In the genomic region with DNA sequence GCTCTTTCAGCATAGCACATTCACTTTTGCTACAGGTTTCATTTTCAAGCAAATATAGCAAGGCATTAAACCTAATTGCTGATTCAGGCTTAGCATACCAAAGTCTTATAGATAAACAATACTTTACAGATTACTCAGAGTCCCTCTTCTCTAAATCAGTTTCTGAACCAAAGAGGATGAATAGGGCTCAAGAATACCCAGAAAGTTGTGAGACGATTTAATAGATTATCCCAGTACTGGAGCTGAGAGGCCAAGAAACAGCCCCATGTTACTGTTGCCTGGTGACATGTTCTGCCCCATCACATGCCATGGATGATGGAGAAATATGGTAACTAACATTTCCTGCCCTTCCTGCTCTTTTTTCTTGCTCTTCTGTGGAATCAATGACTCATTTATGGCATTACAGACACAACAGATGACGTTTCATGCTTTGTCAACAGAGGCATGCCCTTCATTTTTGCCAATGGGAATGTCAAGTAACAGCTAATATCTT, we compare ENCODE assay signal across 11 cellular contexts. TPM values are rescaled to one million over a fixed set of nuclear protein-coding genes. Genes with fewer than 3 reads are reported as not detected.
DNase-seq lines count a peak whose midpoint lies in the region; ATAC-seq and TF ChIP-seq lines count a peak whose summit lies in the region.
"Had no signal": no experiment of that assay in that cellular context is flagged by ENCODE, and none has a peak within 500 bp of the region (broad histone marks: within the 10 kb centered on the region; RNA-seq: fewer than 3 reads in every experiment).

No MANE protein-coding gene starts in this region.

- H4K20me1 ChIP-seq in IMR-90 (ENCODE audit: insufficient read depth, low read length) (no peaks in the 10 kb centered on the region), mammary epithelial cell (ENCODE audit: insufficient read depth, low read length) (no peaks in the 10 kb centered on the region)

- H4K91ac ChIP-seq in IMR-90 (ENCODE audit: insufficient read depth, low read depth, low read length) = peak overlapping the region; percentile 24; the same call in 1 of the 2 replicates

- H3K4me2 ChIP-seq in IMR-90 (ENCODE audit: low read depth, low read length) (peak overlapping the region; percentile 78), mammary epithelial cell (ENCODE audit: insufficient read depth, low read depth, low read length) (peak overlapping the region; percentile 6)

- no peaks in the 10 kb centered on the region for H3K79me2 ChIP-seq in mammary epithelial cell (ENCODE audit: insufficient read depth, low read length)

- H2AFZ ChIP-seq in IMR-90 (replicated peaks; ENCODE audit: low read length, poor library complexity) (peak overlapping the region; percentile 52), mammary epithelial cell (ENCODE audit: low read depth, low read length) (peak overlapping the region; percentile 5)

- peaks cover 5% of the 10 kb centered on the region; the same call in 1 of the 2 replicates for H3K9me1 ChIP-seq in IMR-90 (ENCODE audit: insufficient read depth, low read length)

- peak overlapping the region; percentile 68 for H3K4ac ChIP-seq in IMR-90 (ENCODE audit: low read depth, low read length)

- H3K14ac ChIP-seq in IMR-90 (replicated peaks; ENCODE audit: low read depth, low read length) = peak overlapping the region; percentile 20; the same call in 1 of the 2 replicates

- in situ Hi-C loops in Caki2 (cut with HindIII; ENCODE audit: low pct_unique_long_range_greater_than_20kb, low sequenced_read_pairs) (no loop called here), IMR-90 (cut with MboI; ENCODE audit: low sequenced_read_pairs) (loop anchor here (25.0 kb wide), 1 partner anchor 393 kb away; no protein-coding TSS in a partner anchor), mammary epithelial cell (cut with MboI; ENCODE audit: low sequenced_read_pairs in 2 of 2) (loop anchor here in 1 of 2 donors (25.0 kb wide), 1 partner anchor 393 kb away; no protein-coding TSS in a partner anchor)

- H3K4me3 ChIP-seq in IMR-90 (ENCODE audit: insufficient read depth, low read depth, low read length) (peak overlapping the region; percentile 3; the same call in 1 of the 2 replicates), mammary epithelial cell (replicated peaks in 1 of 3; ENCODE audit: insufficient read depth in 1 of 3, low read depth in 2 of 3, low read length in 3 of 3) (no peak overlapping the region), lower leg skin (ENCODE audit: low read depth, poor library complexity, severe bottlenecking) (no peak overlapping the region)

- no peaks in the 10 kb centered on the region for H3K36me3 ChIP-seq in IMR-90 (ENCODE audit: control insufficient read depth, insufficient read depth, low read length)
- no peaks in the 10 kb centered on the region for H3K36me3 ChIP-seq in mammary epithelial cell (ENCODE audit: insufficient read depth, low read length)

- H4K5ac ChIP-seq in IMR-90 (ENCODE audit: low read depth, low read length) = no peak overlapping the region

- dilution Hi-C loops in IMR-90 (cut with HindIII; ENCODE audit: low sequenced_read_pairs, unreplicated experiment) = no loop called here
- dilution Hi-C loops in mammary epithelial cell (cut with HindIII; ENCODE audit: low sequenced_read_pairs) = no loop called here

- BruUV-seq in IMR-90 (replicated peaks; lab: Mats Ljungman, UMichigan) (no TSS peak), mammary epithelial cell (replicated peaks; lab: Mats Ljungman, UMichigan) (no TSS peak)

- peak overlapping the region; percentile 63 for H3K27ac ChIP-seq in IMR-90 (ENCODE audit: insufficient read depth, low read length)
- peak overlapping the region; percentile 82 for H3K27ac ChIP-seq in mammary epithelial cell (ENCODE audit: insufficient read depth, low read depth, low read length)

- H2BK5ac ChIP-seq in IMR-90 (ENCODE audit: low read depth, low read length, poor library complexity, severe bottlenecking) = peak overlapping the region; percentile 80

- no CpG with 5 or more reads among the region's 2 CpGs for WGBS in IMR-90 (ENCODE audit: extremely low coverage in 2 of 2, insufficient read length in 1 of 2), 2 experiments
- 45% methylated on average over 2 of the region's 2 CpGs for WGBS in mammary epithelial cell (ENCODE audit: low coverage, missing lambda C conversion rate)
- WGBS in lower leg skin, 2 donors = 47 to 60% methylated on average over 2 of the region's 2 CpGs

- peak; percentile 96 for ATAC-seq in IMR-90 (ENCODE audit: low read depth)
- no peak for ATAC-seq in HG03175 (IDR thresholded peaks at IDR 0.05; ENCODE audit: unreplicated experiment)
- no peak for ATAC-seq in HG02763 (IDR thresholded peaks at IDR 0.05; ENCODE audit: unreplicated experiment)
- no peak for ATAC-seq in GM18858 (IDR thresholded peaks at IDR 0.05; ENCODE audit: unreplicated experiment)

- no peaks in the 10 kb centered on the region for H3K9me3 ChIP-seq in IMR-90 (ENCODE audit: control insufficient read depth, insufficient read depth, low read length)
- no peaks in the 10 kb centered on the region for H3K9me3 ChIP-seq in mammary epithelial cell (replicated peaks; ENCODE audit: insufficient read depth, low read length)

- no peaks in the 10 kb centered on the region for H3K79me1 ChIP-seq in IMR-90 (ENCODE audit: low read depth in 1 of 2, low read length in 2 of 2)

- no peaks in the 10 kb centered on the region for H3K27me3 Mint-ChIP-seq in mesothelial cell of epicardium (ENCODE audit: low read depth)

- no peak overlapping the region for H3K9ac ChIP-seq in IMR-90 (ENCODE audit: low read depth, low read length)
- H3K9ac ChIP-seq in mammary epithelial cell (ENCODE audit: insufficient read depth, low read length) = no peak overlapping the region

- H2BK120ac ChIP-seq in IMR-90 (ENCODE audit: low read depth, low read length) = peak overlapping the region; percentile 67

- H3K18ac ChIP-seq in IMR-90 (ENCODE audit: low read depth, low read length) = peak overlapping the region; percentile 56

- H3K36me3 Mint-ChIP-seq in mesothelial cell of epicardium = no peaks in the 10 kb centered on the region

- peak overlapping the region; percentile 5; the same call in 1 of the 2 replicates for H2AK5ac ChIP-seq in IMR-90 (ENCODE audit: low read depth, low read length)

- peaks cover 18% of the 10 kb centered on the region for H3K9me3 Mint-ChIP-seq in mesothelial cell of epicardium

- TF ChIP-seq POLR2A in IMR-90 (IDR thresholded peaks at IDR 0.05; ENCODE audit: low read depth, low read length) (no peak), lower leg skin (IDR thresholded peaks at IDR 0.05) (no peak)

- intact Hi-C loops in IMR-90 (cut with micrococcal nuclease) = no loop called here
- intact Hi-C loops in mammary epithelial cell (cut with micrococcal nuclease) = loop anchor here (2.0 kb wide), 2 partner anchors 18 kb away; a partner anchor contains a TSS
- intact Hi-C loops in lower leg skin (cut with DNase I; ENCODE audit: low total_unique reads) = no loop called here

- TF ChIP-seq CTCF in IMR-90 (conservative IDR thresholded peaks at IDR 0.05; ENCODE audit: low read depth, low read length) (no peak), mammary epithelial cell (conservative IDR thresholded peaks at IDR 0.05 in 1 of 2, IDR thresholded peaks at IDR 0.05 in 1 of 2; ENCODE audit: extremely low read depth in 1 of 2, insufficient read depth in 1 of 2, low read depth in 1 of 2, low read length in 2 of 2) (no peak), mesothelial cell of epicardium (IDR thresholded peaks at IDR 0.05; ENCODE audit: unreplicated experiment) (no peak), lower leg skin (IDR thresholded peaks at IDR 0.05) (no peak)

- no peak overlapping the region for H3K4me3 Mint-ChIP-seq in mesothelial cell of epicardium

- peak overlapping the region in 1 of 2 experiments; percentile 27; a peak in 2 of 4 replicates for H4K8ac ChIP-seq in IMR-90 (ENCODE audit: low read depth in 2 of 2, low read length in 2 of 2)

- peaks cover 16% of the 10 kb centered on the region for H3K4me1 Mint-ChIP-seq in mesothelial cell of epicardium

- CTCF ChIA-PET in IMR-90 (lab: Yijun Ruan, JAX) = no interaction called here
- CTCF ChIA-PET in mammary epithelial cell (lab: Charles Lee; ENCODE audit: low non-redundant PET) = no interaction called here

- TF ChIP-seq RAD21 in IMR-90 (IDR thresholded peaks at IDR 0.05; ENCODE audit: low read length) = no peak

- POLR2A ChIA-PET in IMR-90 (lab: Charles Lee; ENCODE audit: unreplicated experiment) = no interaction called here

- H3K56ac ChIP-seq in IMR-90 (ENCODE audit: extremely low read depth, insufficient read depth, low read length) = no peak overlapping the region

- DNase-seq in Caki2 (ENCODE audit: low read depth) = peak; percentile 69
- peak; percentile 87 for DNase-seq in IMR-90
- peak; percentile 90 for DNase-seq in mammary epithelial cell
- no peak for DNase-seq in mesothelial cell of epicardium (ENCODE audit: low spot score in 2 of 2, unreplicated experiment in 2 of 2)
- DNase-seq in lower leg skin (ENCODE audit: low spot score in 2 of 2) = no peak
- DNase-seq: DMS79 treated with DMSO at 0.1 percent for 48 hours, NCI-H82, T-helper 9 cell had no signal

- H3K27ac Mint-ChIP-seq in mesothelial cell of epicardium = peak overlapping the region; percentile 26

- H3K23ac ChIP-seq in IMR-90 (ENCODE audit: low read depth, low read length) = peak overlapping the region; percentile 46

- H2BK20ac ChIP-seq in IMR-90 (ENCODE audit: low read depth, low read length) = peak overlapping the region; percentile 52

- peaks cover 7% of the 10 kb centered on the region for H3K4me1 ChIP-seq in IMR-90 (ENCODE audit: control insufficient read depth, insufficient read depth, low read length)
- H3K4me1 ChIP-seq in mammary epithelial cell (ENCODE audit: insufficient read depth, low read length) = peaks cover 14% of the 10 kb centered on the region

- H2AK9ac ChIP-seq in IMR-90 (replicated peaks; ENCODE audit: low read depth, low read length, poor library complexity) = no peak overlapping the region

- peak overlapping the region; percentile 35; the same call in 2 of the 3 replicates for H2BK15ac ChIP-seq in IMR-90 (ENCODE audit: low read depth, low read length)

- H3K27me3 ChIP-seq in IMR-90 (ENCODE audit: control insufficient read depth, insufficient read depth, low read length) = no peaks in the 10 kb centered on the region
- H3K27me3 ChIP-seq in mammary epithelial cell (ENCODE audit: insufficient read depth, low read length) = no peaks in the 10 kb centered on the region

TF ChIP-seq in IMR-90, 13 proteins besides CTCF, POLR2A, EP300 and RAD21 (continues in another document):
- TF ChIP-seq CEBPB (IDR thresholded peaks at IDR 0.05; ENCODE audit: low read depth, low read length) (peak; percentile 67), NFE2L2 (IDR thresholded peaks at IDR 0.05; ENCODE audit: low read depth, low read length) (no peak; the same call in 1 of the 2 replicates), MAZ (IDR thresholded peaks at IDR 0.05; ENCODE audit: borderline replicate concordance, low read depth, low read length) (no peak)

RNA-seq across cellular contexts. Expression of a gene that starts 18.1 kb away (rescaled TPM):
- total RNA-seq in Caki2 (2014; rRNA removed; shearing (Covaris generic); ENCODE audit: low replicate concordance) = 0.10 and 1.2 TPM in 2 replicates
- total RNA-seq in IMR-90 (2012; rRNA removed) = 33.6 and 42.7 TPM in 2 replicates
- 35.0 and 38.4 TPM in 2 replicates for polyA plus RNA-seq in IMR-90 (2012; rRNA removed)
- polyA plus RNA-seq in IMR-90 (2012; cell fraction: cytosol; rRNA removed) = 14.1 and 16.7 TPM in 2 replicates
- 15.5 and 49.1 TPM in 2 replicates for polyA plus RNA-seq in IMR-90 (2012; cell fraction: nucleus; rRNA removed; ENCODE audit: low replicate concordance)
- total RNA-seq in mammary epithelial cell = 10 to 100 TPM; 24.8 to 40.8 TPM
- 33.6 TPM for polyA plus RNA-seq in mammary epithelial cell
- 22.2 TPM for polyA minus RNA-seq in mammary epithelial cell
- total RNA-seq in mesothelial cell of epicardium = 85.8 to 88.4 TPM (median 87.9 TPM) in 3 replicates
- total RNA-seq in lower leg skin = 10 to 100 TPM; 45.3 to 83.1 (median 61.7) TPM

Comparison
In these comparisons a context has a peak if more than half of its experiments do, and no peak if none do; other contexts are left out.
1. DNase-seq: peak in Caki2 (single experiment), IMR-90 (single experiment) and mammary epithelial cell (single experiment); none in mesothelial cell of epicardium (0 of 2) and lower leg skin (0 of 2).
2. RNA of a gene that starts 18.1 kb away (total RNA-seq): 85.8 to 88.4 TPM in mesothelial cell of epicardium, 45.3 to 83.1 TPM in lower leg skin, 33.6 to 42.7 TPM in IMR-90 and 24.8 to 40.8 TPM in mammary epithelial cell; 0.10 to 1.2 TPM in Caki2; every median in the first group is over 10 times any median in the second.